In the genomic region with DNA sequence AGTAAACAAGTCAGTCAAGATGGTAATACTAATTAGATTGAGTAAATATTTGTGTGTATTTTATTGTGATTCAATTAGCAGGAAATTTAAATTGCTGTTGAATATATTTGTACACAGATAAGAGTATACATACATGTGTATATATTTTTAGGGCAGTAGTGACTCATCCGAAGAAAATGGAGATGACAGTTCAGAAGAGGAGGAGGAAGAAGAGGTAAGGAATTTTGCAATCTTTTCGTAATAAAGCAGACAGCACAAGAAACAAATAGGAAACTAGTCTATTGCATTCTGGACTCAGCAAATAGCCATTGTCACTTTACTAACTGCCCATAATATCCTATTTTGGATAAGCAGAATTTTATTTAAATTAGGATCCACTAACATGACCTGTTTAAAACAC, we compare ENCODE assay signal across 25 cellular contexts. TPM values are rescaled to one million over a fixed set of nuclear protein-coding genes. Genes with fewer than 3 reads are reported as not detected.
DNase-seq lines count a peak whose midpoint lies in the region; ATAC-seq, FAIRE-seq and TF ChIP-seq lines count a peak whose summit lies in the region.
"Had no signal": no experiment of that assay in that cellular context is flagged by ENCODE, and none has a peak within 500 bp of the region (broad histone marks: within the 10 kb centered on the region; RNA-seq: fewer than 3 reads in every experiment).

No MANE protein-coding gene starts in this region.

- WGBS in H9 (ENCODE audit: extremely low coverage, insufficient read length, low lambda C conversion rate), result no CpG with 5 or more reads among the region's 2 CpGs

- H3K56ac ChIP-seq in H9 (ENCODE audit: insufficient read length, low read depth, low read length), result no peak overlapping the region

- no peaks in the 10 kb centered on the region for H3K4me1 Mint-ChIP-seq in T-helper 17 cell
- H3K4me1 Mint-ChIP-seq in H9, result no peaks in the 10 kb centered on the region; a peak in 1 of 4 replicates
- H3K4me1 Mint-ChIP-seq: CD4-positive, CD25-positive, alpha-beta regulatory T cell; neural crest cell; stimulated activated naive B cell treated with anti-CD40 and anti-IgM and Interleukin-4, amounts not matched to agents 10 μg/mL and 1 μg/mL and 100 μg/mL, for 72 hours had no signal

- H3K9ac ChIP-seq in H9 (ENCODE audit: extremely low read depth, insufficient read length, low read length), result no peak overlapping the region

- H3K4me1 ChIP-seq in H9 (ENCODE audit: insufficient read depth, low read length), result no peaks in the 10 kb centered on the region
- H3K4me1 ChIP-seq: thyroid gland had no signal

- no peak overlapping the region for H2AK5ac ChIP-seq in H9 (ENCODE audit: insufficient read length, low read length)

- H3K23ac ChIP-seq in H9 (ENCODE audit: insufficient read length, low read depth, low read length), result no peak overlapping the region

- H3K36me3 Mint-ChIP-seq in T-helper 17 cell (ENCODE audit: low read depth), result no peaks in the 10 kb centered on the region
- H3K36me3 Mint-ChIP-seq in H9 (ENCODE audit: insufficient read depth in 1 of 3, low read depth in 3 of 3), result peaks cover 0 to 2% (median 0%) of the 10 kb centered on the region in 3 experiments; a peak in 2 of 7 replicates
- H3K36me3 Mint-ChIP-seq: activated naive CD8-positive, alpha-beta T cell; CD4-positive, CD25-positive, alpha-beta regulatory T cell; stimulated activated naive B cell treated with anti-CD40 and anti-IgM and Interleukin-4, amounts not matched to agents 10 μg/mL and 1 μg/mL and 100 μg/mL, for 72 hours had no signal

- H3K14ac ChIP-seq in H9 (ENCODE audit: insufficient read depth, low read length), result no peak overlapping the region

- no peak overlapping the region for H3K4me3 ChIP-seq in fibroblast of villous mesenchyme (ENCODE audit: low read depth, low read length)
- H3K4me3 ChIP-seq: thyroid gland had no signal

- H3K27ac ChIP-seq in 22Rv1 (peak overlapping the region; percentile 46), H9 (ENCODE audit: insufficient read length, low read depth, low read length) (no peak overlapping the region)
- H3K27ac ChIP-seq: thyroid gland had no signal

- H3K79me1 ChIP-seq in H9 (ENCODE audit: insufficient read depth, low read depth, low read length, poor library complexity, severe bottlenecking), result no peaks in the 10 kb centered on the region

- no peaks in the 10 kb centered on the region for H3K27me3 ChIP-seq in H9 (ENCODE audit: insufficient read depth, low read length)
- H3K27me3 ChIP-seq: thyroid gland had no signal

- H3K27ac Mint-ChIP-seq in T-helper 17 cell, result no peak overlapping the region
- no peak overlapping the region for H3K27ac Mint-ChIP-seq in H9
- H3K27ac Mint-ChIP-seq: activated CD8-positive, alpha-beta T cell treated with anti-CD3 and anti-CD28 coated beads for 36 hours; activated naive CD8-positive, alpha-beta T cell; activated T-cell treated with anti-CD3 and anti-CD28 coated beads, Interleukin-2, amount 50 U/mL, for 72 hours; CD4-positive, CD25-positive, alpha-beta regulatory T cell; stimulated activated naive B cell treated with anti-CD40 and anti-IgM and Interleukin-4, amounts not matched to agents 10 μg/mL and 1 μg/mL and 100 μg/mL, for 72 hours had no signal

- no peak overlapping the region for H4K5ac ChIP-seq in H9 (ENCODE audit: insufficient read length, low read depth, low read length)

- no peak overlapping the region for H2BK120ac ChIP-seq in H9 (ENCODE audit: low read depth, low read length, poor library complexity, severe bottlenecking)

- no peak overlapping the region for H3K4me3 Mint-ChIP-seq in T-helper 17 cell
- no peak overlapping the region for H3K4me3 Mint-ChIP-seq in H9
- H3K4me3 Mint-ChIP-seq: activated CD8-positive, alpha-beta T cell treated with anti-CD3 and anti-CD28 coated beads for 36 hours; activated naive CD8-positive, alpha-beta T cell; activated T-cell treated with anti-CD3 and anti-CD28 coated beads, Interleukin-2, amount 50 U/mL, for 72 hours; CD4-positive, CD25-positive, alpha-beta regulatory T cell; neural crest cell; stimulated activated naive B cell treated with anti-CD40 and anti-IgM and Interleukin-4, amounts not matched to agents 10 μg/mL and 1 μg/mL and 100 μg/mL, for 72 hours had no signal

- no peaks in the 10 kb centered on the region for H3K79me2 ChIP-seq in H9 (ENCODE audit: insufficient read depth, low read length)

- H4K91ac ChIP-seq in H9 (ENCODE audit: insufficient read length, low read depth, low read length), result no peak overlapping the region

- no peak overlapping the region for H3T11ph ChIP-seq in H9 (ENCODE audit: low read length)

- H4K20me1 ChIP-seq in H9 (ENCODE audit: control insufficient read depth, insufficient read depth, insufficient read length), result no peaks in the 10 kb centered on the region

- H2BK20ac ChIP-seq in H9 (ENCODE audit: low read depth, low read length, poor library complexity, severe bottlenecking), result no peak overlapping the region

- no peak overlapping the region for H3K4me2 ChIP-seq in H9 (ENCODE audit: insufficient read depth, insufficient read length, low read length)

- no peak overlapping the region for H4K8ac ChIP-seq in H9 (replicated peaks; ENCODE audit: insufficient read length, low read depth, low read length)

- no peak for ATAC-seq in T-helper 17 cell
- ATAC-seq: activated CD8-positive, alpha-beta T cell treated with anti-CD3 and anti-CD28 coated beads for 36 hours; activated T-cell treated with anti-CD3 and anti-CD28 coated beads, Interleukin-2, amount 50 U/mL, for 72 hours; left colon; stimulated activated naive B cell treated with anti-CD40 and anti-IgM and Interleukin-4, amounts not matched to agents 10 μg/mL and 1 μg/mL and 100 μg/mL, for 72 hours had no signal

- H2BK12ac ChIP-seq in H9 (ENCODE audit: insufficient read length, low read depth, low read length), result no peak overlapping the region

- H3K18ac ChIP-seq in H9 (ENCODE audit: insufficient read length, low read depth, low read length), result no peak overlapping the region

- no peak overlapping the region for H2AFZ ChIP-seq in H9 (ENCODE audit: low read length)

- no peaks in the 10 kb centered on the region for H3K23me2 ChIP-seq in H9 (ENCODE audit: insufficient read length, low read depth, low read length, poor library complexity, severe bottlenecking)

- H3K27me3 Mint-ChIP-seq in T-helper 17 cell (no peaks in the 10 kb centered on the region), H9 (ENCODE audit: low read depth) (no peaks in the 10 kb centered on the region; the same call in 1 of the 2 replicates)
- H3K27me3 Mint-ChIP-seq: activated CD8-positive, alpha-beta T cell treated with anti-CD3 and anti-CD28 coated beads for 36 hours; activated naive CD8-positive, alpha-beta T cell had no signal

- H3K9me3 ChIP-seq in T-helper 17 cell (ENCODE audit: control insufficient read depth, low read length, poor library complexity, severe bottlenecking) (no peaks in the 10 kb centered on the region), H9 (ENCODE audit: control insufficient read depth, low read depth, low read length) (no peaks in the 10 kb centered on the region)
- H3K9me3 ChIP-seq: thyroid gland had no signal

- no peak overlapping the region for H2BK15ac ChIP-seq in H9 (ENCODE audit: low read depth, low read length)

- H3K9me3 Mint-ChIP-seq in H9, result no peaks in the 10 kb centered on the region
- H3K9me3 Mint-ChIP-seq: activated CD8-positive, alpha-beta T cell treated with anti-CD3 and anti-CD28 coated beads for 36 hours; activated T-cell treated with anti-CD3 and anti-CD28 coated beads, Interleukin-2, amount 50 U/mL, for 72 hours; stimulated activated naive B cell treated with anti-CD40 and anti-IgM and Interleukin-4, amounts not matched to agents 10 μg/mL and 1 μg/mL and 100 μg/mL, for 72 hours had no signal

- TF ChIP-seq CTCF in 22Rv1 (IDR thresholded peaks at IDR 0.05) (no peak), fibroblast of villous mesenchyme (IDR thresholded peaks at IDR 0.05; ENCODE audit: insufficient read depth, low read depth, low read length) (no peak), H9 (conservative IDR thresholded peaks at IDR 0.05) (no peak)

- no peak for FAIRE-seq in HTR-8/SVneo (lab: Jason Lieb, UNC)
- FAIRE-seq: A204.1 had no signal

- H3K4ac ChIP-seq in H9 (ENCODE audit: low read depth, low read length), result no peak overlapping the region

- peak; percentile 5 for DNase-seq in HTR-8/SVneo (ENCODE audit: insufficient read length, low spot score)
- DNase-seq in SIG-M5 (lab: John Stamatoyannopoulos, UW), result peak; percentile 2
- DNase-seq in fibroblast of villous mesenchyme (ENCODE audit: low read depth), result peak; percentile 42
- DNase-seq in T-helper 17 cell, result no peak
- DNase-seq in H9, result no peak
- DNase-seq in NCI-H524 treated with DMSO at 0.1 percent for 48 hours (lab: John Stamatoyannopoulos, UW), result no peak
- DNase-seq in NCI-H748 treated with DMSO at 0.1 percent for 48 hours (lab: John Stamatoyannopoulos, UW), result no peak
- DNase-seq: activated CD8-positive, alpha-beta T cell treated with anti-CD3 and anti-CD28 coated beads for 36 hours; activated T-cell treated with anti-CD3 and anti-CD28 coated beads, Interleukin-2, amount 50 U/mL, for 72 hours; CD4-positive, CD25-positive, alpha-beta regulatory T cell; DMS79 treated with DMSO at 0.1 percent for 48 hours; effector CD4-positive, alpha-beta T cell; left colon; midbrain; MM.1S; NCI-H2081 treated with DMSO at 0.1 percent for 48 hours; stimulated activated CD4-positive, alpha-beta T cell treated with anti-CD3 and anti-CD28 coated beads, Interleukin-15, amount 100 ng/mL, for 24 hours; stimulated activated naive B cell treated with anti-CD40 and anti-IgM and Interleukin-4, amounts not matched to agents 10 μg/mL and 1 μg/mL and 100 μg/mL, for 72 hours; thyroid gland had no signal

- H2BK5ac ChIP-seq in H9 (ENCODE audit: insufficient read length, low read length), result no peak overlapping the region

RNA-seq across cellular contexts. Expression of a gene that starts 6.6 kb away (rescaled TPM):
- not detected in 2 replicates for total RNA-seq in fibroblast of villous mesenchyme
- not detected for total RNA-seq in T-helper 17 cell
- not detected in 2 replicates for total RNA-seq in H9 (2021)
- total RNA-seq: activated CD8-positive, alpha-beta T cell treated with anti-CD3 and anti-CD28 coated beads for 36 hours; activated T-cell treated with anti-CD3 and anti-CD28 coated beads, Interleukin-2, amount 50 U/mL, for 72 hours; cardiac septum; CD4-positive, CD25-positive, alpha-beta regulatory T cell; left colon; neural crest cell; T-helper 1 cell treated with Interleukin-12 subunit alpha and Interleukin-12 subunit beta and Interleukin-4 antibody, amounts not matched to agents 30 ng/mL and 1 ng/mL, for 36 hours; thyroid gland had no signal

RNA-seq across cellular contexts. Expression of a gene that starts 26.8 kb away (rescaled TPM):
- total RNA-seq in fibroblast of villous mesenchyme (not detected in 2 replicates), T-helper 17 cell (not detected), H9 (2021) (not detected in 2 replicates)
- total RNA-seq: activated CD8-positive, alpha-beta T cell treated with anti-CD3 and anti-CD28 coated beads for 36 hours; activated T-cell treated with anti-CD3 and anti-CD28 coated beads, Interleukin-2, amount 50 U/mL, for 72 hours; cardiac septum; CD4-positive, CD25-positive, alpha-beta regulatory T cell; left colon; neural crest cell; T-helper 1 cell treated with Interleukin-12 subunit alpha and Interleukin-12 subunit beta and Interleukin-4 antibody, amounts not matched to agents 30 ng/mL and 1 ng/mL, for 36 hours; thyroid gland had no signal

Comparison
In these comparisons a context has a peak if more than half of its experiments do, and no peak if none do; other contexts are left out.
1. DNase-seq: peak in HTR-8/SVneo (single experiment), SIG-M5 (single experiment) and fibroblast of villous mesenchyme (single experiment); none in T-helper 17 cell (0 of 3), H9 (single experiment), NCI-H524 treated with DMSO at 0.1 percent for 48 hours (single experiment) and NCI-H748 treated with DMSO at 0.1 percent for 48 hours (single experiment).